ENCODE assay signal across 8 cellular contexts in genomic region chr13:77492982-77493381, GRCh38. TPM values are rescaled to one million over a fixed set of nuclear protein-coding genes. Genes with fewer than 3 reads are reported as not detected.
A peak's percentile ranks its signal among the peaks of the same experiment; 100 is the strongest.
DNase-seq lines count a peak whose midpoint lies in the region; ATAC-seq and TF ChIP-seq lines count a peak whose summit lies in the region.

No MANE protein-coding gene starts in this region.

- no peaks in the 10 kb centered on the region for H3K27me3 Mint-ChIP-seq in activated CD4-positive, alpha-beta T cell treated with anti-CD3 and anti-CD28 coated beads for 36 hours
- no peaks in the 10 kb centered on the region for H3K27me3 Mint-ChIP-seq in activated CD4-positive, alpha-beta T cell treated with anti-CD3 and anti-CD28 coated beads, Interleukin-2, amount 10 ng/mL, durations not matched to agents 24 days and 14 days
- H3K27me3 Mint-ChIP-seq in progenitor cell of endocrine pancreas, result no peaks in the 10 kb centered on the region

- intact Hi-C loops in activated CD4-positive, alpha-beta T cell treated with anti-CD3 and anti-CD28 coated beads for 36 hours (cut with DNase I, micrococcal nuclease), result loop anchor here (1.0 to 10.0 kb wide), 3 partner anchors 72 to 262 kb away; no protein-coding TSS in a partner anchor
- intact Hi-C loops in activated CD4-positive, alpha-beta T cell treated with anti-CD3 and anti-CD28 coated beads, Interleukin-2, amount 10 ng/mL, durations not matched to agents 24 days and 14 days (cut with micrococcal nuclease), result loop anchor here (5.0 kb wide), 2 partner anchors 74 to 259 kb away; no protein-coding TSS in a partner anchor

- H3K27ac Mint-ChIP-seq in activated CD4-positive, alpha-beta T cell treated with anti-CD3 and anti-CD28 coated beads for 36 hours, result no peak overlapping the region
- H3K27ac Mint-ChIP-seq in activated CD4-positive, alpha-beta T cell treated with anti-CD3 and anti-CD28 coated beads, Interleukin-2, amount 10 ng/mL, durations not matched to agents 24 days and 14 days, result no peak overlapping the region
- no peak overlapping the region for H3K27ac Mint-ChIP-seq in progenitor cell of endocrine pancreas

- POLR2A ChIA-PET in activated CD4-positive, alpha-beta T cell treated with anti-CD3 and anti-CD28 coated beads for 36 hours (lab: Charles Lee), result no interaction called here

- H3K4me1 Mint-ChIP-seq in activated CD4-positive, alpha-beta T cell treated with anti-CD3 and anti-CD28 coated beads for 36 hours, result no peaks in the 10 kb centered on the region
- no peaks in the 10 kb centered on the region for H3K4me1 Mint-ChIP-seq in activated CD4-positive, alpha-beta T cell treated with anti-CD3 and anti-CD28 coated beads, Interleukin-2, amount 10 ng/mL, durations not matched to agents 24 days and 14 days
- no peaks in the 10 kb centered on the region for H3K4me1 Mint-ChIP-seq in progenitor cell of endocrine pancreas (ENCODE audit: low read depth)

- H3K4me3 Mint-ChIP-seq in activated CD4-positive, alpha-beta T cell treated with anti-CD3 and anti-CD28 coated beads for 36 hours, result no peak overlapping the region
- no peak overlapping the region for H3K4me3 Mint-ChIP-seq in activated CD4-positive, alpha-beta T cell treated with anti-CD3 and anti-CD28 coated beads, Interleukin-2, amount 10 ng/mL, durations not matched to agents 24 days and 14 days
- no peak overlapping the region for H3K4me3 Mint-ChIP-seq in progenitor cell of endocrine pancreas (ENCODE audit: low read depth)

- CTCF ChIA-PET in activated CD4-positive, alpha-beta T cell treated with anti-CD3 and anti-CD28 coated beads for 36 hours (lab: Charles Lee), result interaction anchor here (0.8 to 2.5 kb wide), 9 partner anchors 9 to 75 kb away, joined by 3 to 15 read pairs (median 4); no protein-coding TSS in a partner anchor

- peak; percentile 76 for TF ChIP-seq CTCF in choroid plexus epithelial cell (conservative IDR thresholded peaks at IDR 0.05; ENCODE audit: low read depth, low read length)
- TF ChIP-seq CTCF in progenitor cell of endocrine pancreas (IDR thresholded peaks at IDR 0.05; ENCODE audit: unreplicated experiment), result peak; percentile 36

- DNase-seq in activated CD4-positive, alpha-beta T cell treated with anti-CD3 and anti-CD28 coated beads for 36 hours, result peak; percentile 16
- DNase-seq in activated CD4-positive, alpha-beta T cell treated with anti-CD3 and anti-CD28 coated beads, Interleukin-2, amount 10 ng/mL, durations not matched to agents 24 days and 14 days, result no peak
- DNase-seq in NCI-H510A (lab: John Stamatoyannopoulos, UW) (peak; percentile 40), choroid plexus epithelial cell (ENCODE audit: low read depth) (peak; percentile 71), progenitor cell of endocrine pancreas (ENCODE audit: low spot score, unreplicated experiment) (no peak), cerebellar nuclear complex (lab: John Stamatoyannopoulos, UW) (no peak)
- DNase-seq in activated effector memory CD4-positive, alpha-beta T cell treated with Interleukin-2 at 50 U/mL for 16 hours, result no peak

- no peak overlapping the region for H3K4me3 ChIP-seq in choroid plexus epithelial cell (ENCODE audit: low read depth, low read length)

- no peak for ATAC-seq in activated CD4-positive, alpha-beta T cell treated with anti-CD3 and anti-CD28 coated beads for 36 hours
- peak; percentile 78 for ATAC-seq in HG02885 (IDR thresholded peaks at IDR 0.05; ENCODE audit: poor library complexity, unreplicated experiment)

- H3K36me3 Mint-ChIP-seq in activated CD4-positive, alpha-beta T cell treated with anti-CD3 and anti-CD28 coated beads for 36 hours (ENCODE audit: low read depth), result no peaks in the 10 kb centered on the region
- H3K36me3 Mint-ChIP-seq in activated CD4-positive, alpha-beta T cell treated with anti-CD3 and anti-CD28 coated beads, Interleukin-2, amount 10 ng/mL, durations not matched to agents 24 days and 14 days (ENCODE audit: low read depth), result no peaks in the 10 kb centered on the region
- H3K36me3 Mint-ChIP-seq in progenitor cell of endocrine pancreas (ENCODE audit: insufficient read depth), result no peaks in the 10 kb centered on the region

- no peaks in the 10 kb centered on the region for H3K9me3 Mint-ChIP-seq in activated CD4-positive, alpha-beta T cell treated with anti-CD3 and anti-CD28 coated beads for 36 hours (ENCODE audit: low read depth)
- no peaks in the 10 kb centered on the region for H3K9me3 Mint-ChIP-seq in activated CD4-positive, alpha-beta T cell treated with anti-CD3 and anti-CD28 coated beads, Interleukin-2, amount 10 ng/mL, durations not matched to agents 24 days and 14 days
- no peaks in the 10 kb centered on the region for H3K9me3 Mint-ChIP-seq in progenitor cell of endocrine pancreas (ENCODE audit: low read depth)

RNA-seq across cellular contexts. Expression of gene SCEL, which starts 42.5 kb away (rescaled TPM):
- total RNA-seq in activated CD4-positive, alpha-beta T cell treated with anti-CD3 and anti-CD28 coated beads for 36 hours, result not detected
- total RNA-seq in activated CD4-positive, alpha-beta T cell treated with anti-CD3 and anti-CD28 coated beads, Interleukin-2, amount 10 ng/mL, durations not matched to agents 24 days and 14 days, result not detected in 2 replicates
- total RNA-seq in progenitor cell of endocrine pancreas, result not detected in 2 replicates

Comparison
In these comparisons a context has a peak if more than half of its experiments do, and no peak if none do; other contexts are left out.
1. DNase-seq: peak in activated CD4-positive, alpha-beta T cell treated with anti-CD3 and anti-CD28 coated beads for 36 hours (single experiment), NCI-H510A (single experiment) and choroid plexus epithelial cell (single experiment); none in activated CD4-positive, alpha-beta T cell treated with anti-CD3 and anti-CD28 coated beads, Interleukin-2, amount 10 ng/mL, durations not matched to agents 24 days and 14 days (single experiment), progenitor cell of endocrine pancreas (single experiment), cerebellar nuclear complex (0 of 2) and activated effector memory CD4-positive, alpha-beta T cell treated with Interleukin-2 at 50 U/mL for 16 hours (single experiment).